Comparison of ENCODE assay signal across 32 cellular contexts in the genomic region with DNA sequence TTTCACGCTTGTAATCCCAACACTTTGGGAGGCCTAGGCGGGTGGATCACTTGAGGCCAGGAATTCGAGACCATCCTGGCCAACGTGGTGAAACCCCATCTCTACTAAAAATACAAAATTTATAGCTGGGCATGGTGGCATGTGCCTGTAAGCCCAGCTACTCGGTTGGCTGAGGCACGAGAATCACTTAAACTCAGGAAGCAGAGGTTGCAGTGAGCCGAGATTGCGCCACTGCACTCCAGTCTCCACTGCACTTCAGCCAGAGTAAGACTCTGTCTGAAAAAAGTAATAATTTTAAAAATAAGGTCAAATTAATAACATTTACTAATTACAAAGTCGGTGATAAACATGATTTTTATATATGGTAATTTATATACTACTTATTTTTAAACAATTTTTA.
"Had no signal": no experiment of that assay in that cellular context is flagged by ENCODE, and none has a peak within 500 bp of the region (broad histone marks: within the 10 kb centered on the region; RNA-seq: fewer than 3 reads in every experiment).

No MANE protein-coding gene starts in this region.

- H3K36me3 ChIP-seq: ascending aorta, cardiac muscle cell, WERI-Rb-1 had no signal

- DNase-seq: activated CD4-positive, alpha-beta memory T cell treated with anti-CD3 and anti-CD28 coated beads, Interleukin-2, amount 10 ng/mL, durations not matched to agents 7 days and 5 days; activated CD4-positive, alpha-beta T cell treated with anti-CD3 and anti-CD28 coated beads for 1 hour; activated CD4-positive, alpha-beta T cell treated with anti-CD3 and anti-CD28 coated beads for 36 hours; activated CD4-positive, alpha-beta T cell treated with anti-CD3 and anti-CD28 coated beads for 48 hours; activated CD4-positive, alpha-beta T cell treated with anti-CD3 and anti-CD28 coated beads, Interleukin-2, amount 10 ng/mL, durations not matched to agents 7 days and 5 days; activated CD4-positive, alpha-beta T cell treated with anti-CD3 and anti-CD28 coated beads, Interleukin-2, amount 50 U/mL, for 48 hours; activated CD4-positive, CD25-positive, alpha-beta regulatory T cell; activated CD8-positive, alpha-beta memory T cell treated with anti-CD3 and anti-CD28 coated beads for 24 hours; activated CD8-positive, alpha-beta memory T cell treated with anti-CD3 and anti-CD28 coated beads, Interleukin-2, amount 10 ng/mL, durations not matched to agents 7 days and 5 days; activated CD8-positive, alpha-beta memory T cell treated with anti-CD3 and anti-CD28 coated beads, Interleukin-2, amount 50 U/mL, for 48 hours; activated CD8-positive, alpha-beta T cell treated with anti-CD3 and anti-CD28 coated beads, Interleukin-2, amount 10 ng/mL, durations not matched to agents 7 days and 5 days; activated effector memory CD4-positive, alpha-beta T cell treated with Interleukin-2 at 50 U/mL for 16 hours; activated gamma-delta T cell; activated naive CD4-positive, alpha-beta T cell treated with anti-CD3 and anti-CD28 coated beads, Interleukin-2, amount 10 ng/mL, durations not matched to agents 7 days and 5 days; activated naive CD4-positive, alpha-beta T cell treated with Interleukin-2 at 50 U/mL for 16 hours; activated naive CD8-positive, alpha-beta T cell treated with anti-CD3 and anti-CD28 coated beads, Interleukin-2, amount 10 ng/mL, durations not matched to agents 7 days and 5 days; activated naive CD8-positive, alpha-beta T cell treated with anti-CD3 and anti-CD28 coated beads, Interleukin-2, amount 50 U/mL, for 24 hours; activated T-cell treated with anti-CD3 and anti-CD28 coated beads, Interleukin-2, amount 50 U/mL, for 24 hours; activated T-cell treated with anti-CD3 and anti-CD28 coated beads, Interleukin-2, amount 50 U/mL, for 48 hours; amygdala; anterior cingulate cortex; caudate nucleus; cerebellar nuclear complex; T-helper 1 cell; T-helper 2 cell; T-helper 9 cell; WERI-Rb-1 had no signal

- ATAC-seq: activated CD4-positive, alpha-beta T cell treated with anti-CD3 and anti-CD28 coated beads for 36 hours; activated CD4-positive, CD25-positive, alpha-beta regulatory T cell treated with anti-CD3 and anti-CD28 coated beads, Interleukin-2, amount 50 U/mL, for 24 hours; activated CD8-positive, alpha-beta memory T cell treated with anti-CD3 and anti-CD28 coated beads, Interleukin-2, amount 10 ng/mL, durations not matched to agents 7 days and 5 days; activated CD8-positive, alpha-beta T cell treated with anti-CD3 and anti-CD28 coated beads, Interleukin-2, amount 10 ng/mL, durations not matched to agents 7 days and 5 days; activated naive CD8-positive, alpha-beta T cell treated with anti-CD3 and anti-CD28 coated beads, Interleukin-2, amount 50 U/mL, for 24 hours; WTC11 had no signal

- H3K27me3 ChIP-seq: ascending aorta, cardiac muscle cell had no signal

- FAIRE-seq: bronchial epithelial cell had no signal

- H3K4me1 ChIP-seq: ascending aorta had no signal

- H3K27ac ChIP-seq: ascending aorta, cardiac muscle cell, WERI-Rb-1 had no signal

- H3K4me3 ChIP-seq: ascending aorta, cardiac muscle cell had no signal

- H3K9me3 ChIP-seq: ascending aorta had no signal
